1 cellular context compared by ENCODE assay signal in the genomic region with DNA sequence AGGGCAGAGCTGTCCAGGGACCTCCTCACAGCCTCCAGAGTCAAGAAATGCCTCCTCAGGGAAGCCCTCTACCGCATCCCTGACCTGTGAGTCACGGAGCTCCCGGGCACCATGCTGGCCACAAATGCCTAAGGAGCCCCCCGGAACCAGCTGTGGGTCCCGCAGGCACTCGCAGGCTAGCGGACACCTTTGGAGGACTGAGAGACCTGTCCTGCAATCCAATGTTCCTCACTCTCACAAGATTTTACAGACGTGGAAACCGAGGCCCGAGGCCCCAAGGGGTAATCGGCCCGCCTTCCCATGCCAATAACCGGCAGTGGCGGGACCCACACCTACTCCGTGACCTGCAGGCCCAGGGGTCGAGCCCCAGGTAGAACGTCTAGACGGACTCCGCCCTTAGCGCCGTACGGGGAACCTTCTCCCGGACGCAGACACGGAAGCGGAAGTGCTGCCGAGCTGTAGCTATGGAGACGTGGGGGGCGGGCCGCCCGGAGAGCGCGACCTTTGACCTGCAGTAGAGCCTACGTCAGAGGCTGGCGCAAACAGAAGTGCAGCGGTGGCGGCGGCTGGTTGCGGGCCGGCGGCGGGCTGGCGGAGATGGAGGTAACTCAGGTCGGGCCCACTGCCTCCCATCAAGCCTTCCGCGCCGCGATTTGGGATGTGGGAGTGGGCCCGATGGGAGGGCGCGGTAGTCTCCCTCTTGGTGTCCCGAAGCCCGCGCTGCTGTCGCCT.
A peak's percentile ranks its signal among the peaks of the same experiment; 100 is the strongest.
TF ChIP-seq lines count a peak whose summit lies in the region.

Gene GCC2, plus strand, starts transcription at position 529 of the 732 bp plus-strand sequence. Its CDS starts 69 bp downstream, at position 598.

TF ChIP-seq in HCT116, 20 proteins besides CTCF, POLR2A, EP300 and RAD21 (continued from another document):
- TF ChIP-seq ZBTB33 (IDR thresholded peaks at IDR 0.05; ENCODE audit: extremely low read depth, insufficient replicate concordance, low read length) (no peak), EZH2 (IDR thresholded peaks at IDR 0.05) (no peak), POLR2AphosphoS5 (IDR thresholded peaks at IDR 0.05; ENCODE audit: low read depth, low read length) (peak; percentile 89), EZH2phosphoT487 (IDR thresholded peaks at IDR 0.05; ENCODE audit: borderline replicate concordance) (no peak), FOSL1 (IDR thresholded peaks at IDR 0.05; ENCODE audit: low read depth) (no peak), REST (IDR thresholded peaks at IDR 0.05; ENCODE audit: low read depth) (no peak)
